In the genomic region with DNA sequence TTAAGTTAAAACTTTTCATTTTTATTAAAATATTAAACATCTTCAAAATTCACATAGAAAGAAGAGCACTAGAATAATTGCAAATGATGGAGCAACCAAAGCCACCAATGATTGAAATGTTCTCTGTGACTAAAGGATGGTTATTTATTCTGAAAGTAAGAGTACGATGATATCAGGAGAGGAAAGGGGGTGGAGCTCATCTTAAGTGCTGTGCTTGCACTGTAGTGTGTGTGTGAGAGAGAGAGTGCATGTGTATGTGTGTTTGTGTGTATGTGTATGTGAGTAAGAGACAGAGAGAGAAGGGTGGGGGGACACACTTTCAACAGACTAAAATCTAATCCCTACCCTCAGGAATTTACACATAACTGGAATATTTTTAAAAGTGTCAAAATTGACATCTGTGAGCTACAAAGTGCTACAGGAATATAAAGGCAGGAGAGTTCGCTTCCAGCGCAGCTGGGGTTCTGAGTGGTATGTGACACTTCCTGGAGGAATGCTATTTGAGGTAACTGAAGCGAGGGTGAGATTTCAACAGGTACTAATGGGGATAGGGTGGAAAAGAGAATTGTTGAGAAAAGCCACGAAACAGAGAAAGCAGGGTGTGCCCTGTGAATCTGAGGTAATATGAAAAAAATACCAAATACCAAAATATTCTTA, we compare ENCODE assay signal across 17 cellular contexts.
DNase-seq lines count a peak whose midpoint lies in the region; ATAC-seq and TF ChIP-seq lines count a peak whose summit lies in the region.
"Had no signal": no experiment of that assay in that cellular context is flagged by ENCODE, and none has a peak within 500 bp of the region (broad histone marks: within the 10 kb centered on the region; RNA-seq: fewer than 3 reads in every experiment).

No MANE protein-coding gene starts in this region.

- peak overlapping the region; percentile 29; the same call in 1 of the 2 replicates for H3K9ac ChIP-seq in MM.1S (ENCODE audit: low read length)
- H3K9ac ChIP-seq: GM23248 had no signal

- peak overlapping the region; percentile 55 for H3K4me2 ChIP-seq in MM.1S (ENCODE audit: low read depth, low read length)

- H2AFZ ChIP-seq in MM.1S (ENCODE audit: low read length) = 0 out of 2 replicates have a peak overlapping the region, but pooled peaks have one; percentile 24
- H2AFZ ChIP-seq: GM23248 had no signal

- H3K36me3 ChIP-seq in MM.1S (replicated peaks; ENCODE audit: insufficient read depth, low read length) = no peaks in the 10 kb centered on the region
- H3K36me3 ChIP-seq: gastroesophageal sphincter, right atrium auricular region had no signal

- H3F3A ChIP-seq in MM.1S (ENCODE audit: insufficient read depth, low read length) = peaks cover 25% of the 10 kb centered on the region

- peaks cover 44% of the 10 kb centered on the region for H3K4me1 ChIP-seq in MM.1S (ENCODE audit: low read length)

- H3K79me2 ChIP-seq in MM.1S (ENCODE audit: low read length) = peaks cover 4% of the 10 kb centered on the region; the same call in 1 of the 2 replicates

- H4K20me1 ChIP-seq in MM.1S (ENCODE audit: insufficient read depth, low read length) = no peaks in the 10 kb centered on the region

- no peaks in the 10 kb centered on the region for H3K9me2 ChIP-seq in MM.1S (replicated peaks; ENCODE audit: insufficient read depth, low read length)

- no peaks in the 10 kb centered on the region for H3K9me3 ChIP-seq in MM.1S (replicated peaks; ENCODE audit: insufficient read depth, low read length)
- H3K9me3 ChIP-seq: gastroesophageal sphincter, right atrium auricular region had no signal

- H3K27ac ChIP-seq in MM.1S (ENCODE audit: low read length) = peak overlapping the region; percentile 48; the same call in 1 of the 2 replicates
- H3K27ac ChIP-seq: epithelial cell of prostate, gastroesophageal sphincter, GM23248, right atrium auricular region, VCaP had no signal

- TF ChIP-seq CTCF in MM.1S (IDR thresholded peaks at IDR 0.05; ENCODE audit: low read length) = no peak

- H3K27me3 ChIP-seq in MM.1S (replicated peaks; ENCODE audit: insufficient read depth, low read length) = no peaks in the 10 kb centered on the region
- H3K27me3 ChIP-seq: gastroesophageal sphincter, right atrium auricular region had no signal

- no peak for ATAC-seq in GM19035 (IDR thresholded peaks at IDR 0.05; ENCODE audit: unreplicated experiment)
- ATAC-seq: gastroesophageal sphincter had no signal

- DNase-seq in stimulated activated naive CD4-positive, alpha-beta T cell treated with Interleukin-2 at 50 U/mL for 16 hours (lab: John Stamatoyannopoulos, UW) = peak; percentile 16
- DNase-seq in stimulated activated naive CD4-positive, alpha-beta T cell (lab: John Stamatoyannopoulos, UW) = no peak
- DNase-seq in MM.1S = peak; percentile 47
- DNase-seq in astrocyte of the hippocampus (ENCODE audit: low read depth, low spot score) = peak; percentile 31
- DNase-seq in T1000 (lab: John Stamatoyannopoulos, UW) = no peak
- no peak for DNase-seq in cerebellar cortex (ENCODE audit: low spot score)
- DNase-seq: cortex of kidney, GM23248, MV-4-11, NCI-H2107, NCI-H748 treated with DMSO at 0.1 percent for 48 hours, nephron progenitor cell had no signal

- H3K4me3 ChIP-seq in MM.1S (ENCODE audit: low read length) = no peak overlapping the region
- H3K4me3 ChIP-seq: gastroesophageal sphincter, GM23248, right atrium auricular region had no signal

Comparison
In these comparisons a context has a peak if more than half of its experiments do, and no peak if none do; other contexts are left out.
1. DNase-seq: peak in stimulated activated naive CD4-positive, alpha-beta T cell treated with Interleukin-2 at 50 U/mL for 16 hours (single experiment), MM.1S (single experiment) and astrocyte of the hippocampus (single experiment); none in stimulated activated naive CD4-positive, alpha-beta T cell (0 of 6), T1000 (single experiment) and cerebellar cortex (single experiment).